16 cellular contexts compared by ENCODE assay signal in the genomic region with DNA sequence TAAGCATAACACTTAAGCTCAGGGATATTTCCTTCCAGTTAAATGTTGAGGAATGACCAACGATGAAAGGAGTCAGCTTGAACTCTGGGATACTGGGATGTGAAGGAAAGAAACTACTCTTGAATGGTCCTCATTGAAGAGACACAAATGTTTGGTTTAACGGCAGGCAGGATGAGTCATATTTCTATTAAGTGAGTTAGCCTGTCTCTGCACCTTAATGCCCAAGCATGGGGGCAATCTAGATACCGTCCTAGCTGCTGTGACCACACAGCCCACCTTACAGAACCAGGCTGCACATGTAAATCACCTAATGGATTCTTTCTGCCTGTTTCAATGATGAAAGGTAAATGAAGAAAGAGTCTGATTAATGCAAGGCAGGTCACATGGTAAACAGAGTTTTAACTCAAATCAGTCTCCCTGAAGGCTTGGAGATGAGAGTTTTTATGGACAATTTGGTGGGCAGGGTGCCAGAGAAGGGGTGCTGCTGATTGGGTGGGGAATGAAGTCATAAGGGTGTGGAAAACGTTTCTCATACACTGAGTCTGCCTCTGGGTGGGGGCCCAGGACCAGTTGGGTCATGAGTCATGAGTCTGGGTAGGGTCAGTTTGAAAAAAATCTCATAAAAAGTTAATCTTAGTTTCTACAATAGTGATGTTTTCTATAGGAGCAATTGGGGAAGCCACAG.
A peak's percentile ranks its signal among the peaks of the same experiment; 100 is the strongest.
DNase-seq lines count a peak whose midpoint lies in the region; ATAC-seq, FAIRE-seq and TF ChIP-seq lines count a peak whose summit lies in the region.
"Had no signal": no experiment of that assay in that cellular context is flagged by ENCODE, and none has a peak within 500 bp of the region (broad histone marks: within the 10 kb centered on the region; RNA-seq: fewer than 3 reads in every experiment).

No MANE protein-coding gene starts in this region.

- peaks cover 4% of the 10 kb centered on the region; the same call in 1 of the 2 replicates for H3K9me1 ChIP-seq in IMR-90 (ENCODE audit: insufficient read depth, low read length)

- no peak overlapping the region for H3K27ac ChIP-seq in IMR-90 (ENCODE audit: insufficient read depth, low read length)
- H3K27ac ChIP-seq: coronary artery, pancreas had no signal

- intact Hi-C loops in Calu3 (cut with micrococcal nuclease; ENCODE audit: unreplicated experiment) = no loop called here
- intact Hi-C loops in IMR-90 (cut with micrococcal nuclease) = no loop called here
- intact Hi-C loops in mucosa of descending colon (cut with DNase I, micrococcal nuclease) = no loop called here

- H3K4me3 ChIP-seq in IMR-90 (ENCODE audit: insufficient read depth, low read depth, low read length) (no peak overlapping the region), bronchial epithelial cell (ENCODE audit: low read depth, low read length) (no peak overlapping the region), mucosa of descending colon (no peak overlapping the region)
- H3K4me3 ChIP-seq: coronary artery, pancreas had no signal

- peak overlapping the region; percentile 82 for H2BK20ac ChIP-seq in IMR-90 (ENCODE audit: low read depth, low read length)

- H3K9me3 Mint-ChIP-seq in Calu3 (ENCODE audit: low read depth, unreplicated experiment) = no peaks in the 10 kb centered on the region
- no peaks in the 10 kb centered on the region for H3K9me3 Mint-ChIP-seq in activated CD4-positive, alpha-beta T cell treated with anti-CD3 and anti-CD28 coated beads, Interleukin-2, amount 10 ng/mL, durations not matched to agents 7 days and 5 days
- H3K9me3 Mint-ChIP-seq: activated CD4-positive, alpha-beta T cell treated with anti-CD3 and anti-CD28 coated beads, Interleukin-2, amount 10 ng/mL, durations not matched to agents 24 days and 14 days; memory B cell had no signal

- 0 out of 2 replicates have a peak, but pooled peaks cover 2% of the 10 kb centered on the region for H3K9me3 ChIP-seq in IMR-90 (ENCODE audit: control insufficient read depth, insufficient read depth, low read length)
- H3K9me3 ChIP-seq in mucosa of descending colon = no peaks in the 10 kb centered on the region
- H3K9me3 ChIP-seq: pancreas had no signal

- in situ Hi-C loops in IMR-90 (cut with MboI; ENCODE audit: low sequenced_read_pairs) = loop anchor here (25.0 kb wide), 1 partner anchor 730 kb away; no protein-coding TSS in a partner anchor

- no peak overlapping the region for H3K56ac ChIP-seq in IMR-90 (ENCODE audit: extremely low read depth, insufficient read depth, low read length)

- H3K4me1 ChIP-seq in IMR-90 (ENCODE audit: control insufficient read depth, insufficient read depth, low read length) (peaks cover 19% of the 10 kb centered on the region), mucosa of descending colon (ENCODE audit: low read depth) (no peaks in the 10 kb centered on the region)
- H3K4me1 ChIP-seq: pancreas had no signal

- no peak overlapping the region for H3K23ac ChIP-seq in IMR-90 (ENCODE audit: low read depth, low read length)

- no peak overlapping the region for H3K4me2 ChIP-seq in IMR-90 (ENCODE audit: low read depth, low read length)

- H2BK5ac ChIP-seq in IMR-90 (ENCODE audit: low read depth, low read length, poor library complexity, severe bottlenecking) = peak overlapping the region; percentile 85

- peak; percentile 17 for DNase-seq in Calu3
- DNase-seq in IMR-90 = peak; percentile 54
- DNase-seq in bronchial epithelial cell (ENCODE audit: low read depth) = peak; percentile 87
- DNase-seq in mucosa of descending colon = peak in 1 of 3 donors; percentile 19
- no peak for DNase-seq in MV-4-11 (lab: John Stamatoyannopoulos, UW)
- DNase-seq in stimulated activated CD4-positive, alpha-beta T cell treated with anti-CD3 and anti-CD28 coated beads, Interleukin-15, amount 100 ng/mL, for 24 hours = no peak
- DNase-seq in activated CD4-positive, alpha-beta T cell treated with anti-CD3 and anti-CD28 coated beads, Interleukin-2, amount 10 ng/mL, durations not matched to agents 7 days and 5 days = no peak
- DNase-seq: activated CD4-positive, alpha-beta T cell treated with anti-CD3 and anti-CD28 coated beads, Interleukin-2, amount 10 ng/mL, durations not matched to agents 24 days and 14 days; glutamatergic neuron; NCI-H526 treated with DMSO at 0.1 percent for 48 hours; pancreas; stimulated activated CD4-positive, alpha-beta T cell treated with anti-CD3 and anti-CD28 coated beads, Interleukin-4, amount 100 ng/mL, for 1 hour; stimulated activated naive CD4-positive, alpha-beta T cell treated with Interleukin-2 at 50 U/mL for 16 hours had no signal

- H4K91ac ChIP-seq in IMR-90 (ENCODE audit: insufficient read depth, low read depth, low read length) = peak overlapping the region; percentile 20; the same call in 1 of the 2 replicates

- TF ChIP-seq RAD21 in IMR-90 (IDR thresholded peaks at IDR 0.05; ENCODE audit: low read length) = no peak

- H3K36me3 Mint-ChIP-seq in Calu3 (ENCODE audit: insufficient read depth, unreplicated experiment) = no peaks in the 10 kb centered on the region
- H3K36me3 Mint-ChIP-seq in activated CD4-positive, alpha-beta T cell treated with anti-CD3 and anti-CD28 coated beads, Interleukin-2, amount 10 ng/mL, durations not matched to agents 7 days and 5 days (ENCODE audit: low read depth) = no peaks in the 10 kb centered on the region
- H3K36me3 Mint-ChIP-seq: memory B cell had no signal

- dilution Hi-C loops in IMR-90 (cut with HindIII; ENCODE audit: low sequenced_read_pairs, unreplicated experiment) = no loop called here

- no peak overlapping the region for H2AK9ac ChIP-seq in IMR-90 (replicated peaks; ENCODE audit: low read depth, low read length, poor library complexity)

- peak overlapping the region; percentile 80; the same call in 1 of the 2 replicates for H3K18ac ChIP-seq in IMR-90 (ENCODE audit: low read depth, low read length)

- H3K27ac Mint-ChIP-seq in Calu3 (ENCODE audit: unreplicated experiment) = peak overlapping the region; percentile 19
- no peak overlapping the region for H3K27ac Mint-ChIP-seq in activated CD4-positive, alpha-beta T cell treated with anti-CD3 and anti-CD28 coated beads, Interleukin-2, amount 10 ng/mL, durations not matched to agents 7 days and 5 days
- H3K27ac Mint-ChIP-seq: activated CD4-positive, alpha-beta T cell treated with anti-CD3 and anti-CD28 coated beads, Interleukin-2, amount 10 ng/mL, durations not matched to agents 24 days and 14 days; memory B cell had no signal

- TF ChIP-seq CTCF in Calu3 (IDR thresholded peaks at IDR 0.05; ENCODE audit: unreplicated experiment) (no peak), IMR-90 (conservative IDR thresholded peaks at IDR 0.05; ENCODE audit: low read depth, low read length) (no peak), bronchial epithelial cell (IDR thresholded peaks at IDR 0.05; ENCODE audit: insufficient read depth, low read length, severe bottlenecking) (no peak), mucosa of descending colon (IDR thresholded peaks at IDR 0.05) (no peak)

- 0% methylated on average over 1 of the region's 4 CpGs; no CpG with 5 or more reads in 1 of the 2 experiments for WGBS in IMR-90 (ENCODE audit: extremely low coverage in 2 of 2, insufficient read length in 1 of 2), 2 experiments

- peak overlapping the region; percentile 77; the same call in 1 of the 2 replicates for H3K14ac ChIP-seq in IMR-90 (replicated peaks; ENCODE audit: low read depth, low read length)

- no peaks in the 10 kb centered on the region for H3K27me3 ChIP-seq in IMR-90 (ENCODE audit: control insufficient read depth, insufficient read depth, low read length)
- H3K27me3 ChIP-seq in bronchial epithelial cell (ENCODE audit: control insufficient read depth, insufficient read depth, low read length) = no peaks in the 10 kb centered on the region
- H3K27me3 ChIP-seq: pancreas had no signal

- H4K8ac ChIP-seq in IMR-90 (ENCODE audit: low read depth in 2 of 2, low read length in 2 of 2) = peak overlapping the region in 1 of 2 experiments; percentile 45; a peak in 1 of 4 replicates

- peak overlapping the region; percentile 86; the same call in 1 of the 2 replicates for H4K5ac ChIP-seq in IMR-90 (ENCODE audit: low read depth, low read length)

- no peak for FAIRE-seq in bronchial epithelial cell (lab: Jason Lieb, UNC)
- FAIRE-seq: pancreas had no signal

- no peaks in the 10 kb centered on the region for H3K36me3 ChIP-seq in IMR-90 (ENCODE audit: control insufficient read depth, insufficient read depth, low read length)
- no peaks in the 10 kb centered on the region for H3K36me3 ChIP-seq in bronchial epithelial cell (ENCODE audit: control insufficient read depth, insufficient read depth, low read length)
- no peaks in the 10 kb centered on the region for H3K36me3 ChIP-seq in mucosa of descending colon (ENCODE audit: low read depth)
- H3K36me3 ChIP-seq: pancreas had no signal

- BruUV-seq in Calu3 (replicated peaks; lab: Mats Ljungman, UMichigan) = no TSS peak
- no TSS peak for BruUV-seq in IMR-90 (replicated peaks; lab: Mats Ljungman, UMichigan)

- H3K4me1 Mint-ChIP-seq in Calu3 (ENCODE audit: low read depth, unreplicated experiment) = peaks cover 26% of the 10 kb centered on the region
- no peaks in the 10 kb centered on the region for H3K4me1 Mint-ChIP-seq in activated CD4-positive, alpha-beta T cell treated with anti-CD3 and anti-CD28 coated beads, Interleukin-2, amount 10 ng/mL, durations not matched to agents 7 days and 5 days
- H3K4me1 Mint-ChIP-seq: activated CD4-positive, alpha-beta T cell treated with anti-CD3 and anti-CD28 coated beads, Interleukin-2, amount 10 ng/mL, durations not matched to agents 24 days and 14 days; memory B cell had no signal

- H2AFZ ChIP-seq in IMR-90 (replicated peaks; ENCODE audit: low read length, poor library complexity) = peak overlapping the region; percentile 64

- H3K4me3 Mint-ChIP-seq in Calu3 (ENCODE audit: low read depth, unreplicated experiment) = no peak overlapping the region
- no peak overlapping the region for H3K4me3 Mint-ChIP-seq in activated CD4-positive, alpha-beta T cell treated with anti-CD3 and anti-CD28 coated beads, Interleukin-2, amount 10 ng/mL, durations not matched to agents 7 days and 5 days
- H3K4me3 Mint-ChIP-seq: activated CD4-positive, alpha-beta T cell treated with anti-CD3 and anti-CD28 coated beads, Interleukin-2, amount 10 ng/mL, durations not matched to agents 24 days and 14 days; memory B cell had no signal

- H3K27me3 Mint-ChIP-seq in Calu3 (ENCODE audit: unreplicated experiment) = no peaks in the 10 kb centered on the region
- H3K27me3 Mint-ChIP-seq in activated CD4-positive, alpha-beta T cell treated with anti-CD3 and anti-CD28 coated beads, Interleukin-2, amount 10 ng/mL, durations not matched to agents 7 days and 5 days = peaks cover 1% of the 10 kb centered on the region
- H3K27me3 Mint-ChIP-seq: activated CD4-positive, alpha-beta T cell treated with anti-CD3 and anti-CD28 coated beads, Interleukin-2, amount 10 ng/mL, durations not matched to agents 24 days and 14 days; memory B cell had no signal

- no peak for TF ChIP-seq POLR2A in IMR-90 (IDR thresholded peaks at IDR 0.05; ENCODE audit: low read depth, low read length)

- H3K79me1 ChIP-seq in IMR-90 (ENCODE audit: low read depth in 1 of 2, low read length in 2 of 2) = no peaks in the 10 kb centered on the region

- H2BK120ac ChIP-seq in IMR-90 (ENCODE audit: low read depth, low read length) = peak overlapping the region; percentile 77

- H2AK5ac ChIP-seq in IMR-90 (ENCODE audit: low read depth, low read length) = peak overlapping the region; percentile 46

- peak overlapping the region; percentile 31; the same call in 1 of the 3 replicates for H2BK15ac ChIP-seq in IMR-90 (ENCODE audit: low read depth, low read length)

- CTCF ChIA-PET in Calu3 (lab: Charles Lee) = no interaction called here
- CTCF ChIA-PET in IMR-90 (lab: Yijun Ruan, JAX) = no interaction called here
- CTCF ChIA-PET in activated CD4-positive, alpha-beta T cell treated with anti-CD3 and anti-CD28 coated beads, Interleukin-2, amount 10 ng/mL, durations not matched to agents 7 days and 5 days (lab: Charles Lee) = no interaction called here

- no peak overlapping the region for H3K9ac ChIP-seq in IMR-90 (ENCODE audit: low read depth, low read length)

- H3K4ac ChIP-seq in IMR-90 (ENCODE audit: low read depth, low read length) = peak overlapping the region; percentile 83; the same call in 1 of the 2 replicates

- POLR2A ChIA-PET in IMR-90 (lab: Charles Lee; ENCODE audit: unreplicated experiment) = no interaction called here
- POLR2A ChIA-PET in activated CD4-positive, alpha-beta T cell treated with anti-CD3 and anti-CD28 coated beads, Interleukin-2, amount 10 ng/mL, durations not matched to agents 7 days and 5 days (lab: Charles Lee) = no interaction called here

- no peaks in the 10 kb centered on the region for H4K20me1 ChIP-seq in IMR-90 (ENCODE audit: insufficient read depth, low read length)

- ATAC-seq in IMR-90 (ENCODE audit: low read depth) (no peak), mucosa of descending colon (peak; percentile 66), HG02884 (IDR thresholded peaks at IDR 0.05; ENCODE audit: unreplicated experiment) (no peak)
- ATAC-seq: pancreas had no signal

Comparison
In these comparisons a context has a peak if more than half of its experiments do, and no peak if none do; other contexts are left out.
1. DNase-seq: peak in Calu3 (single experiment), IMR-90 (single experiment) and bronchial epithelial cell (single experiment); none in MV-4-11 (single experiment), stimulated activated CD4-positive, alpha-beta T cell treated with anti-CD3 and anti-CD28 coated beads, Interleukin-15, amount 100 ng/mL, for 24 hours (single experiment) and activated CD4-positive, alpha-beta T cell treated with anti-CD3 and anti-CD28 coated beads, Interleukin-2, amount 10 ng/mL, durations not matched to agents 7 days and 5 days (single experiment).